Comparison of ENCODE assay signal across 8 cellular contexts in genomic region chr1:200139661-200140250, GRCh38.
DNase-seq lines count a peak whose midpoint lies in the region; ATAC-seq lines count a peak whose summit lies in the region.

No MANE protein-coding gene starts in this region.

- H3K4me3 Mint-ChIP-seq in activated CD8-positive, alpha-beta memory T cell treated with anti-CD3 and anti-CD28 coated beads, Interleukin-2, amount 10 ng/mL, durations not matched to agents 7 days and 5 days = no peak overlapping the region
- no peak overlapping the region for H3K4me3 Mint-ChIP-seq in central memory CD8-positive, alpha-beta T cell

- H3K27me3 Mint-ChIP-seq in activated CD8-positive, alpha-beta memory T cell treated with anti-CD3 and anti-CD28 coated beads, Interleukin-2, amount 10 ng/mL, durations not matched to agents 7 days and 5 days = peaks cover 13% of the 10 kb centered on the region
- H3K27me3 Mint-ChIP-seq in central memory CD8-positive, alpha-beta T cell = no peaks in the 10 kb centered on the region

- ATAC-seq in activated CD8-positive, alpha-beta memory T cell treated with anti-CD3 and anti-CD28 coated beads, Interleukin-2, amount 10 ng/mL, durations not matched to agents 7 days and 5 days = peak; percentile 78
- ATAC-seq in GM19455 (IDR thresholded peaks at IDR 0.05; ENCODE audit: unreplicated experiment) (peak; percentile 86), HG03521 (IDR thresholded peaks at IDR 0.05; ENCODE audit: unreplicated experiment) (peak; percentile 82)
- peak; percentile 76 for ATAC-seq in central memory CD8-positive, alpha-beta T cell (replicated peaks; ENCODE audit: extremely low read depth, poor library complexity, severe bottlenecking)

- CTCF ChIA-PET in activated CD8-positive, alpha-beta memory T cell treated with anti-CD3 and anti-CD28 coated beads, Interleukin-2, amount 10 ng/mL, durations not matched to agents 7 days and 5 days (lab: Charles Lee) = interaction anchor here (0.7 to 1.9 kb wide), 10 partner anchors 8 to 359 kb away, joined by 3 to 5 read pairs (median 4); no protein-coding TSS in a partner anchor

- no peaks in the 10 kb centered on the region for H3K36me3 Mint-ChIP-seq in activated CD8-positive, alpha-beta memory T cell treated with anti-CD3 and anti-CD28 coated beads, Interleukin-2, amount 10 ng/mL, durations not matched to agents 7 days and 5 days
- H3K36me3 Mint-ChIP-seq in central memory CD8-positive, alpha-beta T cell (ENCODE audit: insufficient read depth) = no peaks in the 10 kb centered on the region

- no peaks in the 10 kb centered on the region for H3K9me3 Mint-ChIP-seq in activated CD8-positive, alpha-beta memory T cell treated with anti-CD3 and anti-CD28 coated beads, Interleukin-2, amount 10 ng/mL, durations not matched to agents 7 days and 5 days (ENCODE audit: low read depth)
- H3K9me3 Mint-ChIP-seq in central memory CD8-positive, alpha-beta T cell = no peaks in the 10 kb centered on the region

- no peak overlapping the region for H3K27ac Mint-ChIP-seq in activated CD8-positive, alpha-beta memory T cell treated with anti-CD3 and anti-CD28 coated beads, Interleukin-2, amount 10 ng/mL, durations not matched to agents 7 days and 5 days
- no peak overlapping the region for H3K27ac Mint-ChIP-seq in central memory CD8-positive, alpha-beta T cell (ENCODE audit: low read depth)

- DNase-seq in activated CD8-positive, alpha-beta memory T cell treated with anti-CD3 and anti-CD28 coated beads, Interleukin-2, amount 10 ng/mL, durations not matched to agents 7 days and 5 days = no peak
- no peak for DNase-seq in activated CD8-positive, alpha-beta memory T cell treated with anti-CD3 and anti-CD28 coated beads, Interleukin-2, amount 50 U/mL, for 4 hours
- DNase-seq in NOMO-1 treated with dmso at 0.1 percent for 144 hours (lab: John Stamatoyannopoulos, UW; ENCODE audit: unreplicated experiment) (peak; percentile 23), medulla oblongata (ENCODE audit: extremely low spot score) (peak; percentile 40)
- DNase-seq in central memory CD8-positive, alpha-beta T cell (ENCODE audit: low spot score in 2 of 2) = no peak
- DNase-seq in activated CD4-positive, CD25-positive, alpha-beta regulatory T cell (lab: John Stamatoyannopoulos, UW) = no peak

- peaks cover 2% of the 10 kb centered on the region for H3K4me1 Mint-ChIP-seq in activated CD8-positive, alpha-beta memory T cell treated with anti-CD3 and anti-CD28 coated beads, Interleukin-2, amount 10 ng/mL, durations not matched to agents 7 days and 5 days
- H3K4me1 Mint-ChIP-seq in central memory CD8-positive, alpha-beta T cell = peaks cover 11% of the 10 kb centered on the region

Comparison
In these comparisons a context has a peak if more than half of its experiments do, and no peak if none do; other contexts are left out.
1. DNase-seq: peak in NOMO-1 treated with dmso at 0.1 percent for 144 hours (single experiment) and medulla oblongata (single experiment); none in activated CD8-positive, alpha-beta memory T cell treated with anti-CD3 and anti-CD28 coated beads, Interleukin-2, amount 10 ng/mL, durations not matched to agents 7 days and 5 days (single experiment), activated CD8-positive, alpha-beta memory T cell treated with anti-CD3 and anti-CD28 coated beads, Interleukin-2, amount 50 U/mL, for 4 hours (single experiment), central memory CD8-positive, alpha-beta T cell (0 of 2) and activated CD4-positive, CD25-positive, alpha-beta regulatory T cell (0 of 4).
2. Peak in every context shown above with its lines, with median percentiles within 50 percentile points of each other: ATAC-seq.